ENCODE assay signal across 7 cellular contexts in the genomic region with DNA sequence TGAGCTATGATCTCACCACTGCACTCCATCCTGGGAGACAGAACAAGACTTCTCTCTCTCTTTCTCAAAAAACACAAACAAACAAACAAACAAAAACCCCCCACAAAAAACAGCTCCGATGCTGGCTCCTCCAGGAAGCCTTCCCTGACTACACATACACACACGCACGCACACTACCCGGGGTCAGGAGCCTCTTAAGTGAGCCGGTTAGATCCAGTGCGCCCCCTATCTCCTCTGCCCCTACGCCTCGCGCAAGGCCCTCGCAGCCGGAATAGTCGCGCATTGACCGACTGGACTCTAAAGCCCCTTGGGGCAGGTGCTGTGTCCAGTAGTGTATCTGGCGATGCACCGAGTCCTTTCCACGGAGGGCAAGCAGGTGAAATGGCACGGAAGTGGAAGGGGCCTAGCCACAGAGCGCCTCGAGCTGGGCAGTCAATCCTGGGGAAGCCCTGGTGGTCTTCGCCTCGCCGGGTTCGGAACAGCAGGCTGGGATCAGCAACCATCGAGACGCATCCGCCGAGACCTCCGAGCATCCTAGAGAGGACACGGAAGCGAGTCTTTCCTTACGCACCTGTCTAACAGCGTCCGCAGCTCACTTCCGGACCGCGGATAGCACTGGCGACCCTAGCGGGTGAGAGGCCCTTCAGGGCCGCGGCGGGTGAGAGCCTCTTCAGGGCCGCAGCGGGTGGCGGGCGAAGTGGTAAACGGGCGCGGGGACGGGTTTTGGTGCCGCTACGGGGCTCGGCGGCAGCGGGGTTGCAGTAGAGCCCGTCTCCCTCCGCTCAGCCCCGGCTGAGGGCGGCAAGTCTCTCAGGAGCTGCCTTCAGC.
A peak's percentile ranks its signal among the peaks of the same experiment; 100 is the strongest.
DNase-seq lines count a peak whose midpoint lies in the region; ATAC-seq and TF ChIP-seq lines count a peak whose summit lies in the region.

A gene (plus strand): TSS at position 588 of the 828 bp plus-strand sequence. CDS start 2,661 bp downstream, outside the sequence.

- peak; percentile 77 for ATAC-seq in GM18499 (IDR thresholded peaks at IDR 0.05; ENCODE audit: insufficient read depth, unreplicated experiment)
- ATAC-seq in HG02938 (IDR thresholded peaks at IDR 0.05; ENCODE audit: unreplicated experiment): peak; percentile 74

- peak; percentile 68 for TF ChIP-seq CTCF in retinal pigment epithelial cell (conservative IDR thresholded peaks at IDR 0.05; ENCODE audit: low read depth, low read length)

- DNase-seq in NCI-H187 treated with DMSO at 0.1 percent for 48 hours (lab: John Stamatoyannopoulos, UW) (peak; percentile 57), T-helper 22 cell (ENCODE audit: low read depth) (peak; percentile 75), astrocyte of the hippocampus (ENCODE audit: low read depth, low spot score) (peak; percentile 96), hypothalamus (lab: John Stamatoyannopoulos, UW) (peak; percentile 23 to 89 (median 76)), retinal pigment epithelial cell (ENCODE audit: low read depth) (peak; percentile 86)

- H3K4me3 ChIP-seq in retinal pigment epithelial cell (ENCODE audit: low read length): peak within 1 kb of the TSS; percentile 93

Comparison
In these comparisons a context has a peak if more than half of its experiments do, and no peak if none do; other contexts are left out.
1. Peak in every context shown above with its lines: DNase-seq, ATAC-seq and H3K4me3 ChIP-seq.